ENCODE assay signal across 15 cellular contexts in the genomic region with DNA sequence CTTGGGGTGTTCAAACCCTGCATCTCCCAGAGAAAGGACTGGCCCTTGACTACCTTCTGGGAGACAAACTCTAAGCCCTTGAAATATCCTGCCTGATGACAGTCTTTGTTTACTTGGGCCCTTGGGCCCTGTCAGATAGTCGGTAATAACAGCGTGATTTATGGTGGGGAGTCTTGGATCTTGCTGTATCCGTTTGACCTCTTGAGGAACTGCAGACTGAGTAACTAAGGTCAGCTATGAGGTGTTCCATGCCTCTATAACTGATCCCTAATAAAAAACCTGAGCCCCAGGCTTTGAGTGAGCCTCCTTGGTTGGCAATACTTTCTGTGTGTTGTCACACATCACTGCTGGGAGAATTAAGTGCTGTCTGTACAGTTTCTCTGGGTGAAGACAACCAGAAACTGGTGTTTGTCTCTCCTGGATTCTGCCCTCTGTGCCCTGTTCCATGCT. TPM values are rescaled to one million over a fixed set of nuclear protein-coding genes. Genes with fewer than 3 reads are reported as not detected.
DNase-seq lines count a peak whose midpoint lies in the region; ATAC-seq and TF ChIP-seq lines count a peak whose summit lies in the region.
"Had no signal": no experiment of that assay in that cellular context is flagged by ENCODE, and none has a peak within 500 bp of the region (broad histone marks: within the 10 kb centered on the region; RNA-seq: fewer than 3 reads in every experiment).

No MANE protein-coding gene starts in this region.

- peaks cover 2% of the 10 kb centered on the region for H3K4me1 ChIP-seq in fibroblast of lung (ENCODE audit: control insufficient read depth, extremely low read depth, insufficient read depth, low read length)
- H3K4me1 ChIP-seq in spleen, result peaks cover 0 to 40% (median 21%) of the 10 kb centered on the region in 6 donors
- no peaks in the 10 kb centered on the region for H3K4me1 ChIP-seq in Peyer's patch
- H3K4me1 ChIP-seq: tibial artery had no signal

- H4K20me1 ChIP-seq in fibroblast of lung (ENCODE audit: control insufficient read depth, extremely low read depth, insufficient read depth, low read length), result no peaks in the 10 kb centered on the region

- H3K27me3 ChIP-seq in fibroblast of lung (ENCODE audit: control insufficient read depth, insufficient read depth, low read length) (no peaks in the 10 kb centered on the region), spleen (replicated peaks in 1 of 7) (no peaks in the 10 kb centered on the region), Peyer's patch (no peaks in the 10 kb centered on the region)
- H3K27me3 ChIP-seq: neutrophil, tibial artery had no signal

- no peak overlapping the region for H3K4me3 Mint-ChIP-seq in naive thymus-derived CD8-positive, alpha-beta T cell
- H3K4me3 Mint-ChIP-seq: activated CD4-positive, alpha-beta memory T cell treated with anti-CD3 and anti-CD28 coated beads for 36 hours had no signal

- no peak overlapping the region for H3K4me2 ChIP-seq in fibroblast of lung (ENCODE audit: extremely low read depth, insufficient read depth, low read length)

- no peak for TF ChIP-seq POLR2A in spleen (IDR thresholded peaks at IDR 0.05)
- no peak for TF ChIP-seq POLR2A in Peyer's patch (IDR thresholded peaks at IDR 0.05)

- H3K27ac ChIP-seq in fibroblast of lung (ENCODE audit: insufficient read depth, low read length) (no peak overlapping the region), spleen (peak overlapping the region in 6 of 8 donors; percentile 6 to 47 (median 18)), Peyer's patch (no peak overlapping the region)
- H3K27ac ChIP-seq: neutrophil, tibial artery had no signal

- H3K4me1 Mint-ChIP-seq in naive thymus-derived CD8-positive, alpha-beta T cell, result peaks cover 0 to 10% (median under 1%) of the 10 kb centered on the region in 4 donors

- no peak overlapping the region for H2AFZ ChIP-seq in fibroblast of lung (ENCODE audit: low read length)

- intact Hi-C loops in spleen (cut with DNase I; ENCODE audit: low total_unique reads), result no loop called here

- H3K79me2 ChIP-seq in fibroblast of lung (ENCODE audit: control insufficient read depth, insufficient read depth, low read length), result no peaks in the 10 kb centered on the region

- 47 to 72% (median 58%) methylated on average over 3 of the region's 3 CpGs for WGBS in spleen, 5 donors

- DNase-seq in NCI-H187 treated with DMSO at 0.1 percent for 48 hours (lab: John Stamatoyannopoulos, UW) (peak; percentile 6), NCI-H187 (lab: John Stamatoyannopoulos, UW) (no peak), NCI-H82 (lab: John Stamatoyannopoulos, UW) (peak; percentile 94), fibroblast of lung (ENCODE audit: low read depth in 2 of 2) (peak; percentile 54 to 56), spleen (no peak), Peyer's patch (no peak), SW 1271 (lab: John Stamatoyannopoulos, UW) (no peak)
- DNase-seq in naive thymus-derived CD8-positive, alpha-beta T cell, result no peak
- DNase-seq: activated CD4-positive, alpha-beta memory T cell treated with anti-CD3 and anti-CD28 coated beads for 36 hours; activated gamma-delta T cell treated with Interleukin-2 at 50 U/mL for 16 hours; Calu3; NCI-H1105 treated with DMSO at 0.1 percent for 48 hours; stimulated activated CD4-positive, alpha-beta T cell treated with anti-CD3 and anti-CD28 coated beads, Interleukin-12 subunit alpha, Interleukin-12 subunit beta, amount 100 ng/mL, for 4 hours; tibial artery had no signal

- no peak for TF ChIP-seq CTCF in fibroblast of lung (conservative IDR thresholded peaks at IDR 0.05 in 1 of 2, IDR thresholded peaks at IDR 0.05 in 1 of 2; ENCODE audit: low read depth in 1 of 2, low read length in 2 of 2)
- no peak for TF ChIP-seq CTCF in spleen (IDR thresholded peaks at IDR 0.05 in 8 of 11, conservative IDR thresholded peaks at IDR 0.05 in 3 of 11)
- no peak for TF ChIP-seq CTCF in Peyer's patch (IDR thresholded peaks at IDR 0.05)

- no peak for ATAC-seq in naive thymus-derived CD8-positive, alpha-beta T cell

- peaks cover 0 to 8% (median 4%) of the 10 kb centered on the region in 5 donors for H3K27me3 Mint-ChIP-seq in naive thymus-derived CD8-positive, alpha-beta T cell

- no peaks in the 10 kb centered on the region for H3K36me3 ChIP-seq in fibroblast of lung (ENCODE audit: control insufficient read depth, insufficient read depth, low read length)
- H3K36me3 ChIP-seq in spleen, result no peaks in the 10 kb centered on the region
- no peaks in the 10 kb centered on the region for H3K36me3 ChIP-seq in Peyer's patch
- H3K36me3 ChIP-seq: neutrophil, tibial artery had no signal

- H3K4me3 ChIP-seq in fibroblast of lung (replicated peaks in 1 of 4; ENCODE audit: control extremely low read depth in 1 of 4, insufficient read depth in 1 of 4, low read depth in 3 of 4, low read length in 4 of 4) (no peak overlapping the region), spleen (no peak overlapping the region), Peyer's patch (no peak overlapping the region)
- H3K4me3 ChIP-seq: tibial artery had no signal

- no peaks in the 10 kb centered on the region for H3K36me3 Mint-ChIP-seq in naive thymus-derived CD8-positive, alpha-beta T cell
- H3K36me3 Mint-ChIP-seq: activated CD4-positive, alpha-beta memory T cell treated with anti-CD3 and anti-CD28 coated beads for 36 hours had no signal

- POLR2A ChIA-PET in naive thymus-derived CD8-positive, alpha-beta T cell (lab: Charles Lee), result no interaction called here

- no peaks in the 10 kb centered on the region for H3K9me3 Mint-ChIP-seq in naive thymus-derived CD8-positive, alpha-beta T cell
- H3K9me3 Mint-ChIP-seq: activated CD4-positive, alpha-beta memory T cell treated with anti-CD3 and anti-CD28 coated beads for 36 hours had no signal

- H3K9me3 ChIP-seq in fibroblast of lung (ENCODE audit: control insufficient read depth, insufficient read depth, low read depth, low read length) (no peaks in the 10 kb centered on the region), spleen (no peaks in the 10 kb centered on the region), Peyer's patch (no peaks in the 10 kb centered on the region)
- H3K9me3 ChIP-seq: neutrophil, tibial artery had no signal

- H3K27ac Mint-ChIP-seq in naive thymus-derived CD8-positive, alpha-beta T cell, result no peak overlapping the region
- H3K27ac Mint-ChIP-seq: activated CD4-positive, alpha-beta memory T cell treated with anti-CD3 and anti-CD28 coated beads for 36 hours had no signal

- H3K9ac ChIP-seq in fibroblast of lung (ENCODE audit: insufficient read depth, low read length), result no peak overlapping the region

RNA-seq across cellular contexts. Expression of a gene that starts 56.3 kb away (rescaled TPM):
- 4.1 and 7.8 TPM in 2 replicates for total RNA-seq in fibroblast of lung
- polyA plus RNA-seq in fibroblast of lung, result 5.0 and 7.7 TPM in 2 replicates
- polyA plus RNA-seq in fibroblast of lung (2012), result 5.4 and 8.2 TPM in 2 replicates
- 27.0 and 38.2 TPM in 2 replicates for polyA minus RNA-seq in fibroblast of lung (ENCODE audit: low replicate concordance)
- total RNA-seq in spleen, result 10 to 100 TPM; 20.7 to 37.8 (median 26.7) TPM
- 1 to 10 TPM; 2.0 to 5.3 (median 2.4) TPM for polyA plus RNA-seq in spleen
- total RNA-seq in Peyer's patch, result 1 to 10 TPM in 3 of 4 donors, under 1 TPM in 1; 0.70 to 6.6 (median 3.6) TPM
- total RNA-seq in naive thymus-derived CD8-positive, alpha-beta T cell, result 1 to 10 TPM; 1.1 to 1.2 TPM
- polyA plus RNA-seq in naive thymus-derived CD8-positive, alpha-beta T cell, result under 1 TPM in 1 of 3 donors, not detected in 2; 0.06 TPM

Comparison
In these comparisons a context has a peak if more than half of its experiments do, and no peak if none do; other contexts are left out.
1. DNase-seq: peak in NCI-H187 treated with DMSO at 0.1 percent for 48 hours (single experiment), NCI-H82 (single experiment) and fibroblast of lung (2 of 2); none in NCI-H187 (0 of 2), spleen (single experiment), Peyer's patch (0 of 3), naive thymus-derived CD8-positive, alpha-beta T cell (0 of 10) and SW 1271 (0 of 2).
2. H3K27ac ChIP-seq: peak in spleen (6 of 8); none in fibroblast of lung (single experiment) and Peyer's patch (0 of 4).